1 cellular context compared by ENCODE assay signal in genomic region chr12:54173066-54173726, GRCh38.
TF ChIP-seq lines count a peak whose summit lies in the region.

No MANE protein-coding gene starts in this region.

TF ChIP-seq in HEK293, 187 proteins besides CTCF, POLR2A, EP300 and RAD21 (continued from another document and continues in another):
- 0 out of 2 replicates have a peak, but pooled peaks have one; percentile 8 for TF ChIP-seq PRDM10 (tag by site-specific recombination; IDR thresholded peaks at IDR 0.05)
- TF ChIP-seq YY2 (tag by site-specific recombination; IDR thresholded peaks at IDR 0.05), result no peak
- 0 out of 2 replicates have a peak, but pooled peaks have one; percentile 15 for TF ChIP-seq BCL11B (tag by site-specific recombination; IDR thresholded peaks at IDR 0.05; ENCODE audit: low read depth)
- TF ChIP-seq ZNF600 (tag by site-specific recombination; IDR thresholded peaks at IDR 0.05), result peak; percentile 93
- peak; percentile 27; the same call in 1 of the 2 replicates for TF ChIP-seq SP3 (tag by site-specific recombination; IDR thresholded peaks at IDR 0.05)
- TF ChIP-seq ZNF398 (tag by site-specific recombination; IDR thresholded peaks at IDR 0.05), result peak; percentile 57
- peak; percentile 45 for TF ChIP-seq SP2 (tag by site-specific recombination; IDR thresholded peaks at IDR 0.05)
- peak; percentile 70; the same call in 1 of the 2 replicates for TF ChIP-seq ZNF501 (tag by site-specific recombination; IDR thresholded peaks at IDR 0.05)
- TF ChIP-seq ZBTB17 (tag by site-specific recombination; IDR thresholded peaks at IDR 0.05), result peak; percentile 89
- peak; percentile 83 for TF ChIP-seq ZNF366 (tag by site-specific recombination; conservative IDR thresholded peaks at IDR 0.05)
- peak; percentile 75 for TF ChIP-seq KLF17 (tag by site-specific recombination; IDR thresholded peaks at IDR 0.05)
- no peak for TF ChIP-seq ZNF280C (tag by site-specific recombination; IDR thresholded peaks at IDR 0.05)
- TF ChIP-seq ZNF394 (tag by site-specific recombination; IDR thresholded peaks at IDR 0.05; ENCODE audit: borderline replicate concordance), result peak; percentile 90; the same call in 1 of the 2 replicates
- peak; percentile 59; the same call in 1 of the 2 replicates for TF ChIP-seq ZBTB20 (tag by site-specific recombination; IDR thresholded peaks at IDR 0.05)
- peak; percentile 82 for TF ChIP-seq OSR2 (tag by site-specific recombination; IDR thresholded peaks at IDR 0.05)
- TF ChIP-seq KLF16 (tag by site-specific recombination; IDR thresholded peaks at IDR 0.05), result peak; percentile 68
- TF ChIP-seq ZNF354C (tag by site-specific recombination; IDR thresholded peaks at IDR 0.05; ENCODE audit: borderline replicate concordance, low read depth), result no peak
- TF ChIP-seq ZNF596 (tag by site-specific recombination; IDR thresholded peaks at IDR 0.05), result peak; percentile 67; the same call in 1 of the 2 replicates
- peak; percentile 54; the same call in 1 of the 2 replicates for TF ChIP-seq ZNF24 (tag by site-specific recombination; IDR thresholded peaks at IDR 0.05)
- TF ChIP-seq ZNF629 (tag by site-specific recombination; IDR thresholded peaks at IDR 0.05), result 0 out of 2 replicates have a peak, but pooled peaks have one; percentile 49
- no peak for TF ChIP-seq ZBTB10 (tag by site-specific recombination; IDR thresholded peaks at IDR 0.05)
- peak; percentile 95 for TF ChIP-seq ZBTB8A (tag by site-specific recombination; IDR thresholded peaks at IDR 0.05)
- TF ChIP-seq PRDM1 (tag by site-specific recombination; IDR thresholded peaks at IDR 0.05), result peak; percentile 32; the same call in 1 of the 2 replicates
- no peak for TF ChIP-seq ZNF791 (tag by site-specific recombination; IDR thresholded peaks at IDR 0.05)
- 0 out of 2 replicates have a peak, but pooled peaks have one; percentile 21 for TF ChIP-seq ZIC2 (tag by site-specific recombination; IDR thresholded peaks at IDR 0.05)
- 0 out of 2 replicates have a peak, but pooled peaks have one; percentile 14 for TF ChIP-seq ZNF18 (tag by site-specific recombination; IDR thresholded peaks at IDR 0.05)
- TF ChIP-seq EGR2 (tag by site-specific recombination; IDR thresholded peaks at IDR 0.05; ENCODE audit: low read depth), result peak; percentile 98
- peak; percentile 68 for TF ChIP-seq SP7 (tag by site-specific recombination; IDR thresholded peaks at IDR 0.05)
- peak; percentile 65; the same call in 1 of the 2 replicates for TF ChIP-seq ZBTB44 (tag by site-specific recombination; IDR thresholded peaks at IDR 0.05)
- peak; percentile 76; the same call in 1 of the 2 replicates for TF ChIP-seq ZBTB48 (tag by site-specific recombination; IDR thresholded peaks at IDR 0.05)
- peak; percentile 14 for TF ChIP-seq GLIS1 (tag by site-specific recombination; IDR thresholded peaks at IDR 0.05)
- TF ChIP-seq ZNF341 (tag by site-specific recombination; IDR thresholded peaks at IDR 0.05; ENCODE audit: low read depth), result peak; percentile 82
- TF ChIP-seq ZBTB6 (tag by site-specific recombination; IDR thresholded peaks at IDR 0.05), result peak; percentile 61; the same call in 1 of the 2 replicates
- TF ChIP-seq ZNF692 (tag by site-specific recombination; IDR thresholded peaks at IDR 0.05), result peak; percentile 70; the same call in 1 of the 2 replicates
- peak; percentile 95 for TF ChIP-seq ZNF2 (tag by site-specific recombination; IDR thresholded peaks at IDR 0.05)
- TF ChIP-seq ZNF544 (tag by site-specific recombination; IDR thresholded peaks at IDR 0.05), result no peak
- TF ChIP-seq WT1 (tag by site-specific recombination; IDR thresholded peaks at IDR 0.05), result peak; percentile 85
- peak; percentile 73 for TF ChIP-seq ZEB2 (tag by site-specific recombination; IDR thresholded peaks at IDR 0.05)
- no peak for TF ChIP-seq ZSCAN5A (tag by site-specific recombination; IDR thresholded peaks at IDR 0.05)
